In genomic region chr15:98978153-98978552, GRCh38 we compare ENCODE assay signal across 31 cellular contexts. TPM values are rescaled to one million over a fixed set of nuclear protein-coding genes. Genes with fewer than 3 reads are reported as not detected.
"Had no signal": no experiment of that assay in that cellular context is flagged by ENCODE, and none has a peak within 500 bp of the region (broad histone marks: within the 10 kb centered on the region; RNA-seq: fewer than 3 reads in every experiment).

No MANE protein-coding gene starts in this region.

- H3K9me3 Mint-ChIP-seq: activated CD4-positive, alpha-beta memory T cell treated with anti-CD3 and anti-CD28 coated beads for 36 hours; activated CD4-positive, alpha-beta T cell treated with anti-CD3 and anti-CD28 coated beads, Interleukin-2, amount 10 ng/mL, durations not matched to agents 24 days and 14 days; activated naive CD4-positive, alpha-beta T cell treated with anti-CD3 and anti-CD28 coated beads, Interleukin-2, amount 10 ng/mL, durations not matched to agents 7 days and 5 days; activated naive CD8-positive, alpha-beta T cell treated with anti-CD3 and anti-CD28 coated beads, Interleukin-2, amount 10 ng/mL, durations not matched to agents 7 days and 5 days; effector memory CD8-positive, alpha-beta T cell; natural killer cell treated with Interleukin-12 subunit alpha and Interleukin-12 subunit beta and Interleukin-15 and Interleukin-18, amount 100 ng/mL, for 72 hours; stimulated activated naive CD8-positive, alpha-beta T cell treated with anti-CD3 and anti-CD28 coated beads, Interleukin-15, Interleukin-2, amounts not matched to agents 100 ng/mL and 50 ng/mL, for 24 hours had no signal

- H3K4me3 Mint-ChIP-seq: activated CD4-positive, alpha-beta memory T cell treated with anti-CD3 and anti-CD28 coated beads for 36 hours; activated CD4-positive, alpha-beta T cell treated with anti-CD3 and anti-CD28 coated beads, Interleukin-2, amount 10 ng/mL, durations not matched to agents 24 days and 14 days; activated naive CD4-positive, alpha-beta T cell treated with anti-CD3 and anti-CD28 coated beads, Interleukin-2, amount 10 ng/mL, durations not matched to agents 7 days and 5 days; activated naive CD8-positive, alpha-beta T cell treated with anti-CD3 and anti-CD28 coated beads, Interleukin-2, amount 10 ng/mL, durations not matched to agents 7 days and 5 days; brain; effector memory CD8-positive, alpha-beta T cell; memory B cell; natural killer cell treated with Interleukin-12 subunit alpha and Interleukin-12 subunit beta and Interleukin-15 and Interleukin-18, amount 100 ng/mL, for 72 hours; stimulated activated naive CD8-positive, alpha-beta T cell treated with anti-CD3 and anti-CD28 coated beads, Interleukin-15, Interleukin-2, amounts not matched to agents 100 ng/mL and 50 ng/mL, for 24 hours had no signal

- H3K27ac ChIP-seq: ascending aorta, heart left ventricle, right lobe of liver, thoracic aorta, WERI-Rb-1 had no signal

- H3K4me1 ChIP-seq: right lobe of liver had no signal

- H3K4me1 Mint-ChIP-seq: activated CD4-positive, alpha-beta T cell treated with anti-CD3 and anti-CD28 coated beads, Interleukin-2, amount 10 ng/mL, durations not matched to agents 24 days and 14 days; activated naive CD4-positive, alpha-beta T cell treated with anti-CD3 and anti-CD28 coated beads, Interleukin-2, amount 10 ng/mL, durations not matched to agents 7 days and 5 days; activated naive CD8-positive, alpha-beta T cell treated with anti-CD3 and anti-CD28 coated beads, Interleukin-2, amount 10 ng/mL, durations not matched to agents 7 days and 5 days; brain; memory B cell had no signal

- H3K36me3 Mint-ChIP-seq: activated CD4-positive, alpha-beta memory T cell treated with anti-CD3 and anti-CD28 coated beads for 36 hours; activated naive CD4-positive, alpha-beta T cell treated with anti-CD3 and anti-CD28 coated beads, Interleukin-2, amount 10 ng/mL, durations not matched to agents 7 days and 5 days; activated naive CD8-positive, alpha-beta T cell treated with anti-CD3 and anti-CD28 coated beads, Interleukin-2, amount 10 ng/mL, durations not matched to agents 7 days and 5 days; brain; memory B cell; natural killer cell treated with Interleukin-12 subunit alpha and Interleukin-12 subunit beta and Interleukin-15 and Interleukin-18, amount 100 ng/mL, for 72 hours had no signal

- H3K4me3 ChIP-seq: ascending aorta, heart left ventricle, mucosa of descending colon, right lobe of liver, thoracic aorta had no signal

- H3K27ac Mint-ChIP-seq: activated CD4-positive, alpha-beta memory T cell treated with anti-CD3 and anti-CD28 coated beads for 36 hours; activated CD4-positive, alpha-beta T cell treated with anti-CD3 and anti-CD28 coated beads, Interleukin-2, amount 10 ng/mL, durations not matched to agents 24 days and 14 days; activated naive CD4-positive, alpha-beta T cell treated with anti-CD3 and anti-CD28 coated beads, Interleukin-2, amount 10 ng/mL, durations not matched to agents 7 days and 5 days; activated naive CD8-positive, alpha-beta T cell treated with anti-CD3 and anti-CD28 coated beads, Interleukin-2, amount 10 ng/mL, durations not matched to agents 7 days and 5 days; brain; effector memory CD8-positive, alpha-beta T cell; memory B cell; natural killer cell treated with Interleukin-12 subunit alpha and Interleukin-12 subunit beta and Interleukin-15 and Interleukin-18, amount 100 ng/mL, for 72 hours; stimulated activated naive CD8-positive, alpha-beta T cell treated with anti-CD3 and anti-CD28 coated beads, Interleukin-15, Interleukin-2, amounts not matched to agents 100 ng/mL and 50 ng/mL, for 24 hours had no signal

- H3K9me3 ChIP-seq: mucosa of descending colon, right lobe of liver, thoracic aorta had no signal

- H3K27me3 ChIP-seq: ascending aorta, heart left ventricle, right lobe of liver had no signal

- DNase-seq: activated CD4-positive, alpha-beta memory T cell treated with anti-CD3 and anti-CD28 coated beads for 36 hours; activated CD4-positive, alpha-beta T cell treated with anti-CD3 and anti-CD28 coated beads, Interleukin-2, amount 10 ng/mL, durations not matched to agents 24 days and 14 days; activated CD8-positive, alpha-beta memory T cell treated with anti-CD3 and anti-CD28 coated beads, Interleukin-2, amount 50 U/mL, for 4 hours; activated gamma-delta T cell; activated naive CD4-positive, alpha-beta T cell treated with anti-CD3 and anti-CD28 coated beads, Interleukin-2, amount 10 ng/mL, durations not matched to agents 7 days and 5 days; activated naive CD8-positive, alpha-beta T cell treated with anti-CD3 and anti-CD28 coated beads, Interleukin-2, amount 10 ng/mL, durations not matched to agents 7 days and 5 days; activated T-cell treated with anti-CD3 and anti-CD28 coated beads, Interleukin-2, amount 50 U/mL, for 1 hour; cortex of kidney; effector memory CD8-positive, alpha-beta T cell; foreskin fibroblast; heart left ventricle; mucosa of descending colon; right lobe of liver; stimulated activated CD4-positive, alpha-beta T cell treated with anti-CD3 and anti-CD28 coated beads, Interleukin-12 subunit alpha, Interleukin-12 subunit beta, amount 100 ng/mL, for 4 hours; stimulated activated CD4-positive, alpha-beta T cell treated with anti-CD3 and anti-CD28 coated beads, Interleukin-4, amount 100 ng/mL, for 1 hour; T-helper 9 cell; trophoblast cell; WERI-Rb-1 had no signal

- H3K36me3 ChIP-seq: ascending aorta, heart left ventricle, right lobe of liver, thoracic aorta, WERI-Rb-1 had no signal

- H3K27me3 Mint-ChIP-seq: activated CD4-positive, alpha-beta memory T cell treated with anti-CD3 and anti-CD28 coated beads for 36 hours; activated naive CD4-positive, alpha-beta T cell treated with anti-CD3 and anti-CD28 coated beads, Interleukin-2, amount 10 ng/mL, durations not matched to agents 7 days and 5 days; brain; natural killer cell treated with Interleukin-12 subunit alpha and Interleukin-12 subunit beta and Interleukin-15 and Interleukin-18, amount 100 ng/mL, for 72 hours; stimulated activated naive CD8-positive, alpha-beta T cell treated with anti-CD3 and anti-CD28 coated beads, Interleukin-15, Interleukin-2, amounts not matched to agents 100 ng/mL and 50 ng/mL, for 24 hours had no signal

- ATAC-seq: activated CD4-positive, CD25-positive, alpha-beta regulatory T cell treated with anti-CD3 and anti-CD28 coated beads, Interleukin-2, amount 50 U/mL, for 24 hours; effector memory CD8-positive, alpha-beta T cell; heart left ventricle; mucosa of descending colon; natural killer cell treated with Interleukin-12 subunit alpha and Interleukin-12 subunit beta and Interleukin-15 and Interleukin-18, amount 100 ng/mL, for 72 hours; right lobe of liver had no signal

RNA-seq across cellular contexts. Expression of gene PGPEP1L, which starts 29.4 kb away (rescaled TPM):
- total RNA-seq: activated CD4-positive, alpha-beta memory T cell treated with anti-CD3 and anti-CD28 coated beads for 36 hours; activated CD4-positive, alpha-beta T cell treated with anti-CD3 and anti-CD28 coated beads, Interleukin-2, amount 10 ng/mL, durations not matched to agents 24 days and 14 days; activated CD8-positive, alpha-beta memory T cell treated with anti-CD3 and anti-CD28 coated beads for 36 hours; activated naive CD8-positive, alpha-beta T cell treated with anti-CD3 and anti-CD28 coated beads, Interleukin-2, amount 10 ng/mL, durations not matched to agents 7 days and 5 days; ascending aorta; endothelial cell of umbilical vein; lower leg skin; mucosa of descending colon; myocyte; natural killer cell treated with Interleukin-12 subunit alpha and Interleukin-12 subunit beta and Interleukin-15 and Interleukin-18, amount 100 ng/mL, for 72 hours; osteoblast; right lobe of liver; subcutaneous adipose tissue had no signal
- polyA plus RNA-seq: endothelial cell of umbilical vein had no signal
